Comparison of ENCODE assay signal across 8 cellular contexts in genomic region chr15:21731496-21731895, GRCh38.
A peak's percentile ranks its signal among the peaks of the same experiment; 100 is the strongest.
DNase-seq lines count a peak whose midpoint lies in the region; ATAC-seq and TF ChIP-seq lines count a peak whose summit lies in the region.
"Not testable (repeated sequence)": the region's sequence is repeated elsewhere in the genome, so short reads cannot be mapped to it uniquely, and the experiment has no call there.

No MANE protein-coding gene starts in this region.

- not testable (repeated sequence) for H3K36me3 Mint-ChIP-seq in activated CD8-positive, alpha-beta T cell treated with anti-CD3 and anti-CD28 coated beads for 36 hours (ENCODE audit: low read depth); natural killer cell treated with Interleukin-12 subunit alpha and Interleukin-12 subunit beta and Interleukin-15 and Interleukin-18, amount 100 ng/mL, for 72 hours

- not testable (repeated sequence) for TF ChIP-seq CTCF in activated CD8-positive, alpha-beta T cell treated with anti-CD3 and anti-CD28 coated beads for 36 hours (IDR thresholded peaks at IDR 0.05)

- ATAC-seq in GM18499 (IDR thresholded peaks at IDR 0.05; ENCODE audit: insufficient read depth, unreplicated experiment) (peak; percentile 38), GM19025 (IDR thresholded peaks at IDR 0.05; ENCODE audit: low read depth, unreplicated experiment) (peak; percentile 43), GM21390 (IDR thresholded peaks at IDR 0.05; ENCODE audit: unreplicated experiment) (peak; percentile 52), HG02623 (IDR thresholded peaks at IDR 0.05; ENCODE audit: unreplicated experiment) (peak; percentile 45), HG03039 (IDR thresholded peaks at IDR 0.05; ENCODE audit: unreplicated experiment) (peak; percentile 59), HG03378 (IDR thresholded peaks at IDR 0.05; ENCODE audit: unreplicated experiment) (peak; percentile 49)
- peak; percentile 42 for ATAC-seq in activated CD8-positive, alpha-beta T cell treated with anti-CD3 and anti-CD28 coated beads for 36 hours
- ATAC-seq in natural killer cell treated with Interleukin-12 subunit alpha and Interleukin-12 subunit beta and Interleukin-15 and Interleukin-18, amount 100 ng/mL, for 72 hours, result peak; percentile 50 to 53

- H3K4me1 Mint-ChIP-seq in activated CD8-positive, alpha-beta T cell treated with anti-CD3 and anti-CD28 coated beads for 36 hours (ENCODE audit: low read depth); natural killer cell treated with Interleukin-12 subunit alpha and Interleukin-12 subunit beta and Interleukin-15 and Interleukin-18, amount 100 ng/mL, for 72 hours (ENCODE audit: low read depth in 2 of 2): not testable (repeated sequence)

- intact Hi-C loops in activated CD8-positive, alpha-beta T cell treated with anti-CD3 and anti-CD28 coated beads for 36 hours (cut with micrococcal nuclease), result not testable (repeated sequence)

- not testable (repeated sequence) for DNase-seq in activated CD8-positive, alpha-beta T cell treated with anti-CD3 and anti-CD28 coated beads for 36 hours; natural killer cell treated with Interleukin-12 subunit alpha and Interleukin-12 subunit beta and Interleukin-15 and Interleukin-18, amount 100 ng/mL, for 72 hours (ENCODE audit: low spot score)

- H3K27ac Mint-ChIP-seq in activated CD8-positive, alpha-beta T cell treated with anti-CD3 and anti-CD28 coated beads for 36 hours; natural killer cell treated with Interleukin-12 subunit alpha and Interleukin-12 subunit beta and Interleukin-15 and Interleukin-18, amount 100 ng/mL, for 72 hours: not testable (repeated sequence)

- not testable (repeated sequence) for H3K4me3 Mint-ChIP-seq in activated CD8-positive, alpha-beta T cell treated with anti-CD3 and anti-CD28 coated beads for 36 hours; natural killer cell treated with Interleukin-12 subunit alpha and Interleukin-12 subunit beta and Interleukin-15 and Interleukin-18, amount 100 ng/mL, for 72 hours

- H3K9me3 Mint-ChIP-seq in activated CD8-positive, alpha-beta T cell treated with anti-CD3 and anti-CD28 coated beads for 36 hours; natural killer cell treated with Interleukin-12 subunit alpha and Interleukin-12 subunit beta and Interleukin-15 and Interleukin-18, amount 100 ng/mL, for 72 hours: not testable (repeated sequence)

- CTCF ChIA-PET in activated CD8-positive, alpha-beta T cell treated with anti-CD3 and anti-CD28 coated beads for 36 hours (lab: Charles Lee), result not testable (repeated sequence)

- not testable (repeated sequence) for H3K27me3 Mint-ChIP-seq in activated CD8-positive, alpha-beta T cell treated with anti-CD3 and anti-CD28 coated beads for 36 hours; natural killer cell treated with Interleukin-12 subunit alpha and Interleukin-12 subunit beta and Interleukin-15 and Interleukin-18, amount 100 ng/mL, for 72 hours

- POLR2A ChIA-PET in activated CD8-positive, alpha-beta T cell treated with anti-CD3 and anti-CD28 coated beads for 36 hours (lab: Charles Lee), result not testable (repeated sequence)
